ENCODE assay signal across 23 cellular contexts in the genomic region with DNA sequence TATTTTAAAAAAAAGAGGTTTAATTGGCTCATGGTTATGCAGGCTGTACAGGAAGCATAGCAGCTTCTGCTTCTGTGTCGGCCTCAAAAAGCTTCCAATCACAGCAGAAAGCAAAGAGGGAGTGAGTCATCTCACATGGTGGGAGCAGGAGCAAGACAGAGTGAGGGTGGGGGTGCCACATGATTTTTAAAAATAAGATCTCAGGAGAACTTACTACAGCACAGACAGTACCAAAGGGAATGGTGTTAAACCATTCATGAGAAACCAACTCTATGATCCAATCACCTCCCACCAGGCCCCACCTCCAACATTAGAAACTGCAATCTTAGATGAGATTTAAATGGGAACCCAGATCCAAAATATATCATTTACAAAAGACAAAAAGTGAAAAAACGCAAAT.
"Had no signal": no experiment of that assay in that cellular context is flagged by ENCODE, and none has a peak within 500 bp of the region (broad histone marks: within the 10 kb centered on the region; RNA-seq: fewer than 3 reads in every experiment).

No MANE protein-coding gene starts in this region.

- DNase-seq: cortex of kidney; effector memory CD4-positive, alpha-beta T cell; gastrocnemius medialis; kidney; left cardiac atrium; left ventricle myocardium superior; mesendoderm; naive thymus-derived CD4-positive, alpha-beta T cell; nephron progenitor cell; psoas muscle; spleen; stimulated activated CD4-positive, alpha-beta T cell treated with anti-CD3 and anti-CD28 coated beads, Interleukin-15, amount 100 ng/mL, for 24 hours; stimulated activated CD4-positive, alpha-beta T cell treated with anti-CD3 and anti-CD28 coated beads, Interleukin-1b, Interleukin-23, amount 100 ng/mL, for 48 hours; stimulated activated CD4-positive, alpha-beta T cell treated with anti-CD3 and anti-CD28 coated beads, Interleukin-4, amount 100 ng/mL, for 24 hours; testis; upper lobe of right lung had no signal

- H3K4me3 ChIP-seq: esophagus muscularis mucosa, gastrocnemius medialis, psoas muscle, spleen, testis, tibial nerve, upper lobe of right lung, vagina had no signal

- H3K4me3 Mint-ChIP-seq: naive thymus-derived CD4-positive, alpha-beta T cell; nephron progenitor cell; stimulated activated memory B cell treated with anti-CD40 and anti-IgM and Interleukin-4, amounts not matched to agents 10 μg/mL and 1 μg/mL and 100 μg/mL, for 72 hours; stimulated activated naive CD8-positive, alpha-beta T cell treated with anti-CD3 and anti-CD28 coated beads, Interleukin-15, Interleukin-2, amounts not matched to agents 100 ng/mL and 50 ng/mL, for 24 hours had no signal

- ATAC-seq: gastrocnemius medialis; left cardiac atrium; left ventricle myocardium superior; naive thymus-derived CD4-positive, alpha-beta T cell; psoas muscle; sciatic nerve; stimulated activated memory B cell treated with anti-CD40 and anti-IgM and Interleukin-4, amounts not matched to agents 10 μg/mL and 1 μg/mL and 100 μg/mL, for 72 hours; upper lobe of right lung had no signal

- H3K27ac Mint-ChIP-seq: nephron progenitor cell; stimulated activated memory B cell treated with anti-CD40 and anti-IgM and Interleukin-4, amounts not matched to agents 10 μg/mL and 1 μg/mL and 100 μg/mL, for 72 hours; stimulated activated naive CD8-positive, alpha-beta T cell treated with anti-CD3 and anti-CD28 coated beads, Interleukin-15, Interleukin-2, amounts not matched to agents 100 ng/mL and 50 ng/mL, for 24 hours had no signal

- H3K27me3 Mint-ChIP-seq: naive thymus-derived CD4-positive, alpha-beta T cell; stimulated activated memory B cell treated with anti-CD40 and anti-IgM and Interleukin-4, amounts not matched to agents 10 μg/mL and 1 μg/mL and 100 μg/mL, for 72 hours; stimulated activated naive CD8-positive, alpha-beta T cell treated with anti-CD3 and anti-CD28 coated beads, Interleukin-15, Interleukin-2, amounts not matched to agents 100 ng/mL and 50 ng/mL, for 24 hours had no signal

- H3K36me3 ChIP-seq: gastrocnemius medialis, upper lobe of right lung had no signal

- H3K27ac ChIP-seq: epithelial cell of prostate, esophagus muscularis mucosa, gastrocnemius medialis, psoas muscle, spleen, testis, tibial nerve, upper lobe of right lung, vagina had no signal

- H3K9me3 Mint-ChIP-seq: stimulated activated memory B cell treated with anti-CD40 and anti-IgM and Interleukin-4, amounts not matched to agents 10 μg/mL and 1 μg/mL and 100 μg/mL, for 72 hours had no signal

- H3K27me3 ChIP-seq: esophagus muscularis mucosa, gastrocnemius medialis, spleen, testis, tibial nerve, upper lobe of right lung, vagina had no signal

- H3K4me1 Mint-ChIP-seq: nephron progenitor cell had no signal
